Comparison of ENCODE assay signal across 29 cellular contexts in the genomic region with DNA sequence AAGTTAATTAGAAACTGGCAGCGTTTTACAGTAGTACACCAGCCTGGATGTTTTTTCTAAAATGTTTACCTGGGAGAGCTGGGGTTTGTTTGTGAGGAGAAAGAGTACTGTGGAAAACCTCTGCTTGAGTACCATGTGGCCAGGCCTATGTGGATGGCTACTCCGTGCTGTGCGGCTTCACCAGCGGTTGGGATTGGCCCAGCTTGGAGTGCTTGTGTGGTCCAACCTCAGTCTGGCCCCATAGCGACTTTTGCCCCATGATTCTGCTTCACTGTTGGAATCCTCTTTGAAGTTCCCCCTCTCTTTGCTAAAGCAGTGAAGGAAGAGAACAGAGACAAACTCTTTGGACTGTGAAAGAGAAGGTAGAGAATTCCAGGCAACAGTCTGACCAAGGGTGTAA. TPM values are rescaled to one million over a fixed set of nuclear protein-coding genes. Genes with fewer than 3 reads are reported as not detected.
"Had no signal": no experiment of that assay in that cellular context is flagged by ENCODE, and none has a peak within 500 bp of the region (broad histone marks: within the 10 kb centered on the region; RNA-seq: fewer than 3 reads in every experiment).

No MANE protein-coding gene starts in this region.

- H3K4me2 ChIP-seq: KMS-11 had no signal

- H3K4me3 Mint-ChIP-seq: activated CD4-positive, alpha-beta memory T cell treated with anti-CD3 and anti-CD28 coated beads for 36 hours; activated CD4-positive, alpha-beta T cell treated with anti-CD3 and anti-CD28 coated beads for 36 hours; activated naive CD4-positive, alpha-beta T cell treated with anti-CD3 and anti-CD28 coated beads, Interleukin-2, amount 10 ng/mL, durations not matched to agents 7 days and 5 days; activated naive CD8-positive, alpha-beta T cell treated with anti-CD3 and anti-CD28 coated beads for 36 hours; T-helper 1 cell treated with Interleukin-12 subunit alpha and Interleukin-12 subunit beta and Interleukin-4 antibody, amounts not matched to agents 30 μg/mL and 1 μg/mL, for 36 hours; T-helper 2 cell treated with Interferon-gamma antibody and Interleukin-4, amounts not matched to agents 5 μg/mL and 100 μg/mL, for 36 hours had no signal

- H3K4me3 ChIP-seq: ascending aorta, SJCRH30, SK-N-MC had no signal

- H3K27ac ChIP-seq: ascending aorta, KMS-11, SJCRH30, SK-N-MC had no signal

- DNase-seq: activated CD4-positive, alpha-beta memory T cell treated with anti-CD3 and anti-CD28 coated beads for 36 hours; activated CD4-positive, alpha-beta T cell treated with anti-CD3 and anti-CD28 coated beads for 36 hours; activated CD4-positive, alpha-beta T cell treated with anti-CD3 and anti-CD28 coated beads, Interleukin-2, amount 50 U/mL, for 1 hour; activated effector memory CD4-positive, alpha-beta T cell treated with Interleukin-2 at 50 U/mL for 16 hours; activated naive CD4-positive, alpha-beta T cell treated with anti-CD3 and anti-CD28 coated beads, Interleukin-2, amount 10 ng/mL, durations not matched to agents 7 days and 5 days; activated naive CD8-positive, alpha-beta T cell treated with anti-CD3 and anti-CD28 coated beads for 36 hours; activated T-cell treated with anti-CD3 and anti-CD28 coated beads, Interleukin-2, amount 50 U/mL, for 1 hour; amygdala; caudate nucleus; cerebellar nuclear complex; NCI-H1105; NCI-H1417 treated with DMSO at 0.1 percent for 48 hours; NCI-H1694; NCI-H1930; NCI-H2081 treated with DMSO at 0.1 percent for 48 hours; NCI-H226; NCI-H524 treated with DMSO at 0.1 percent for 48 hours; SHP77; SJCRH30 had no signal

- H3K9me3 Mint-ChIP-seq: activated CD4-positive, alpha-beta memory T cell treated with anti-CD3 and anti-CD28 coated beads for 36 hours; activated naive CD4-positive, alpha-beta T cell treated with anti-CD3 and anti-CD28 coated beads, Interleukin-2, amount 10 ng/mL, durations not matched to agents 7 days and 5 days; activated naive CD8-positive, alpha-beta T cell treated with anti-CD3 and anti-CD28 coated beads for 36 hours; T-helper 1 cell treated with Interleukin-12 subunit alpha and Interleukin-12 subunit beta and Interleukin-4 antibody, amounts not matched to agents 30 μg/mL and 1 μg/mL, for 36 hours; T-helper 2 cell treated with Interferon-gamma antibody and Interleukin-4, amounts not matched to agents 5 μg/mL and 100 μg/mL, for 36 hours had no signal

- H3K27me3 ChIP-seq: ascending aorta, SJCRH30 had no signal

- H3K4me1 ChIP-seq: ascending aorta, SJCRH30 had no signal

- FAIRE-seq: TTC549 had no signal

- ATAC-seq: activated CD4-positive, alpha-beta T cell treated with anti-CD3 and anti-CD28 coated beads for 36 hours; activated CD4-positive, CD25-positive, alpha-beta regulatory T cell treated with anti-CD3 and anti-CD28 coated beads, Interleukin-2, amount 50 U/mL, for 24 hours; Panc1 had no signal

- H3K4me1 Mint-ChIP-seq: activated CD4-positive, alpha-beta T cell treated with anti-CD3 and anti-CD28 coated beads for 36 hours; activated naive CD4-positive, alpha-beta T cell treated with anti-CD3 and anti-CD28 coated beads, Interleukin-2, amount 10 ng/mL, durations not matched to agents 7 days and 5 days had no signal

- H3K27ac Mint-ChIP-seq: activated CD4-positive, alpha-beta memory T cell treated with anti-CD3 and anti-CD28 coated beads for 36 hours; activated CD4-positive, alpha-beta T cell treated with anti-CD3 and anti-CD28 coated beads for 36 hours; activated naive CD4-positive, alpha-beta T cell treated with anti-CD3 and anti-CD28 coated beads, Interleukin-2, amount 10 ng/mL, durations not matched to agents 7 days and 5 days; activated naive CD8-positive, alpha-beta T cell treated with anti-CD3 and anti-CD28 coated beads for 36 hours; T-helper 1 cell treated with Interleukin-12 subunit alpha and Interleukin-12 subunit beta and Interleukin-4 antibody, amounts not matched to agents 30 μg/mL and 1 μg/mL, for 36 hours; T-helper 2 cell treated with Interferon-gamma antibody and Interleukin-4, amounts not matched to agents 5 μg/mL and 100 μg/mL, for 36 hours had no signal

- H3K9me3 ChIP-seq: ascending aorta, SJCRH30 had no signal

- H3K27me3 Mint-ChIP-seq: activated CD4-positive, alpha-beta memory T cell treated with anti-CD3 and anti-CD28 coated beads for 36 hours; activated CD4-positive, alpha-beta T cell treated with anti-CD3 and anti-CD28 coated beads for 36 hours; activated naive CD4-positive, alpha-beta T cell treated with anti-CD3 and anti-CD28 coated beads, Interleukin-2, amount 10 ng/mL, durations not matched to agents 7 days and 5 days; activated naive CD8-positive, alpha-beta T cell treated with anti-CD3 and anti-CD28 coated beads for 36 hours had no signal

RNA-seq across cellular contexts. Expression of gene CD8A, which starts 15.9 kb away (rescaled TPM):
- total RNA-seq: LHCN-M2, RPMI7951 had no signal
